ENCODE assay signal across 8 cellular contexts in the genomic region with DNA sequence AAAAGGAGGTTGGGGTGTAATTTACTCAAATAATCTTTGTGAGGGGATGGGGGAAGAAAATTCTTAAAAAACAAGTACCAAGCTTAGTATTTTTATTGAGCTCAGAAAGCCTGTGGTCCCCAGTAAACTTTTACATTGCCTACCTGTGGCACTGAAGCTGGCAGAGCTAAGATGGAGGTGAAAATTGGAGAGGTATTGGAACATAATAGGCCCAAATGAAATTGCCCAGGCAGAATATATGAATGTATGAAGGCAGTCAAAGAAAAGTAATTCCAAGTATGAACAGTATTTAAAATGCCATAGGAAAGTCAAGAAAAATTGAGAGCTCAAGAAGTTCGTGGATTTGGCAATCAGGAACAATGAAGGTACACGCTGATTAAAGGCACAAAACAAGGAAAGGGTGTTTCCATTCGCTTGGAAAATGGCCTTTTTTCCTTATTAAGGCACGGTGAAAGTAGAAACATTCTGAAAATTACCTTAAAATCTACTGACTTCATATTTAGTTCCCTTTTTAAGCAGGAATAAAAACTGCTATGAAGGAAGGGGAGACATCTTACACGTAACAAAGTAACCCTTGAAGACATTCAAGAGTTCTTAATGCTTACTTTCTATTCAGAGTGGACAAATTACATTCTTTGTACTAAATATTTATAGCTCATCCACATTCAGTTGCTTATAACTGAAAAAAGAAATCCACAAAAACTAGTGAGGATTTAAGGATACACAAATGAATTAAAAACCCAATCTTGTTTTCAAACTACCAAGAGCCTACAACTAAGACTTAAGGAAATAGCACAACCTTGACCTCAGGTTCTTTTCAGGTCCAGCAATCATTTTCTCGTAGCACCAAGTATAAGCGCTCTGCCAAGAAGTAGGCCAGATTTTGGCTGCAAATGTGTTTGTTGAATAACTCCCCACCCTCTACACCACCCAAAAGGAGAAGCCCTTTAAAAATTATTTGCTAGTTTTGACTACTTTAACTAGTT. TPM values are rescaled to one million over a fixed set of nuclear protein-coding genes. Genes with fewer than 3 reads are reported as not detected.
A peak's percentile ranks its signal among the peaks of the same experiment; 100 is the strongest.
DNase-seq lines count a peak whose midpoint lies in the region; ATAC-seq and TF ChIP-seq lines count a peak whose summit lies in the region.

No MANE protein-coding gene starts in this region.

- H3K9me3 ChIP-seq in AG04450 (ENCODE audit: control insufficient read depth, insufficient read depth, low read length) (peaks cover 6% of the 10 kb centered on the region; the same call in 1 of the 2 replicates), HUES64 (ENCODE audit: insufficient read depth, low read depth, low read length) (no peaks in the 10 kb centered on the region), upper lobe of left lung (no peaks in the 10 kb centered on the region)

- TF ChIP-seq POLR2A in upper lobe of left lung (IDR thresholded peaks at IDR 0.05) = no peak

- POLR2A ChIA-PET in AG04450 (lab: Yijun Ruan, JAX) = interaction anchor here (0.6 to 2.7 kb wide), 4 partner anchors 9 to 27 kb away, joined by 3 to 16 read pairs (median 6); no protein-coding TSS in a partner anchor
- POLR2A ChIA-PET in MCF 10A (lab: Yijun Ruan, JAX) = interaction anchor here (0.5 to 21.0 kb wide), 13 partner anchors 6 to 258 kb away, joined by 3 to 620 read pairs (median 4); no protein-coding TSS in a partner anchor

- no peaks in the 10 kb centered on the region for H3K27me3 Mint-ChIP-seq in MCF 10A (ENCODE audit: insufficient read depth, unreplicated experiment)

- TF ChIP-seq CTCF in AG04450 (IDR thresholded peaks at IDR 0.05; ENCODE audit: low read depth, low read length) (no peak), MCF 10A (IDR thresholded peaks at IDR 0.05; ENCODE audit: unreplicated experiment) (no peak), upper lobe of left lung (IDR thresholded peaks at IDR 0.05) (no peak)

- CTCF ChIA-PET in AG04450 (lab: Charles Lee) (interaction anchor here (0.8 to 6.4 kb wide), 4 partner anchors 13 to 127 kb away, joined by 4 to 41 read pairs (median 8); no protein-coding TSS in a partner anchor), MCF 10A (lab: Yijun Ruan, JAX) (interaction anchor here (0.7 to 13.5 kb wide), 3 partner anchors 10 to 29 kb away, joined by 4 to 119 read pairs (median 6); no protein-coding TSS in a partner anchor)

- intact Hi-C loops in MCF 10A (cut with micrococcal nuclease) = loop anchor here (1.0 kb wide), 1 partner anchor 27 kb away; no protein-coding TSS in a partner anchor

- no peaks in the 10 kb centered on the region for H3K27me3 ChIP-seq in AG04450 (ENCODE audit: control insufficient read depth, insufficient read depth, low read length)
- no peaks in the 10 kb centered on the region for H3K27me3 ChIP-seq in HUES64 (ENCODE audit: insufficient read depth, low read length)
- no peaks in the 10 kb centered on the region for H3K27me3 ChIP-seq in upper lobe of left lung

- H3K4me3 ChIP-seq in AG04450 (ENCODE audit: low read depth, low read length) (peak overlapping the region; percentile 97), HUES64 (ENCODE audit: low read length) (peak overlapping the region; percentile 95), upper lobe of left lung (peak overlapping the region; percentile 55 to 81 (median 71))

- peaks cover 50% of the 10 kb centered on the region for H3K36me3 Mint-ChIP-seq in MCF 10A (ENCODE audit: insufficient read depth, unreplicated experiment)

- peak overlapping the region; percentile 100 for H3K27ac Mint-ChIP-seq in MCF 10A (ENCODE audit: low read depth, unreplicated experiment)

- peaks cover 19% of the 10 kb centered on the region for H3K4me1 Mint-ChIP-seq in MCF 10A (ENCODE audit: insufficient read depth, unreplicated experiment)

- no peak for ATAC-seq in upper lobe of left lung (ENCODE audit: low FRiP score in 2 of 2)
- ATAC-seq in HG02763 (IDR thresholded peaks at IDR 0.05; ENCODE audit: unreplicated experiment) = no peak
- ATAC-seq in GM18498 (IDR thresholded peaks at IDR 0.05; ENCODE audit: unreplicated experiment) = no peak
- no peak for ATAC-seq in HG02840 (IDR thresholded peaks at IDR 0.05; ENCODE audit: low FRiP score, unreplicated experiment)

- H3K9me3 Mint-ChIP-seq in MCF 10A (ENCODE audit: unreplicated experiment) = no peaks in the 10 kb centered on the region

- peaks cover 30% of the 10 kb centered on the region for H3K36me3 ChIP-seq in HUES64 (ENCODE audit: insufficient read depth, low read length)
- H3K36me3 ChIP-seq in upper lobe of left lung = no peaks in the 10 kb centered on the region

- WGBS in HUES64 = 18% methylated on average over 6 of the region's 7 CpGs
- 2% methylated on average over 7 of the region's 7 CpGs for WGBS in upper lobe of left lung, 2 donors

- BruUV-seq in MCF 10A (replicated peaks; lab: Mats Ljungman, UMichigan) = no TSS peak

- H3K4me3 Mint-ChIP-seq in MCF 10A (ENCODE audit: unreplicated experiment) = peak overlapping the region; percentile 100

- TF ChIP-seq EP300 in upper lobe of left lung (IDR thresholded peaks at IDR 0.05) = no peak

- peak overlapping the region; percentile 100 for H3K9ac ChIP-seq in HUES64 (ENCODE audit: low read depth, low read length)

- DNase-seq in AG04450 (ENCODE audit: low read depth, low spot score) (no peak), MCF 10A (ENCODE audit: unreplicated experiment) (peak; percentile 30), lung microvascular endothelial cell (ENCODE audit: low read depth in 2 of 2) (peak; percentile 44 to 61), upper lobe of left lung (no peak)

- H3K4me1 ChIP-seq in HUES64 (ENCODE audit: insufficient read depth, low read length) (peaks cover 21% of the 10 kb centered on the region), upper lobe of left lung (peaks cover 32 to 53% (median 48%) of the 10 kb centered on the region in 4 donors)

- H3K27ac ChIP-seq in AG04450 (ENCODE audit: low read depth, low read length) (no peak overlapping the region), HUES64 (ENCODE audit: low read depth, low read length) (peak overlapping the region; percentile 21; the same call in 1 of the 2 replicates), upper lobe of left lung (peak overlapping the region; percentile 99 to 100 (median 100))

RNA-seq across cellular contexts. Expression of a gene that starts 3.2 kb away (rescaled TPM):
- 13.8 and 24.1 TPM in 2 replicates for polyA plus RNA-seq in AG04450 (2011; rRNA removed)
- polyA minus RNA-seq in AG04450 (2011; rRNA and poly(A)+ RNA removed) = 74.9 and 89.4 TPM in 2 replicates
- polyA plus RNA-seq in HUES64 (2013, experiment 1 of 2) = 26.6 TPM
- 35.1 TPM for polyA plus RNA-seq in HUES64 (2013, experiment 2 of 2)
- total RNA-seq in MCF 10A (2022) (49.7 and 53.1 TPM in 2 replicates), lung microvascular endothelial cell (90.4 and 146 TPM in 2 replicates), upper lobe of left lung (100 to 1,000 TPM in 3 of 6 donors, 10 to 100 TPM in 3; 77.3 to 182 (median 105) TPM)

Comparison
In these comparisons a context has a peak if more than half of its experiments do, and no peak if none do; other contexts are left out.
1. DNase-seq: peak in MCF 10A (single experiment) and lung microvascular endothelial cell (2 of 2); none in AG04450 (single experiment) and upper lobe of left lung (0 of 2).
2. Peak in every context shown above with its lines, with median percentiles within 50 percentile points of each other: H3K4me3 ChIP-seq.